ENCODE assay signal across 10 cellular contexts in the genomic region with DNA sequence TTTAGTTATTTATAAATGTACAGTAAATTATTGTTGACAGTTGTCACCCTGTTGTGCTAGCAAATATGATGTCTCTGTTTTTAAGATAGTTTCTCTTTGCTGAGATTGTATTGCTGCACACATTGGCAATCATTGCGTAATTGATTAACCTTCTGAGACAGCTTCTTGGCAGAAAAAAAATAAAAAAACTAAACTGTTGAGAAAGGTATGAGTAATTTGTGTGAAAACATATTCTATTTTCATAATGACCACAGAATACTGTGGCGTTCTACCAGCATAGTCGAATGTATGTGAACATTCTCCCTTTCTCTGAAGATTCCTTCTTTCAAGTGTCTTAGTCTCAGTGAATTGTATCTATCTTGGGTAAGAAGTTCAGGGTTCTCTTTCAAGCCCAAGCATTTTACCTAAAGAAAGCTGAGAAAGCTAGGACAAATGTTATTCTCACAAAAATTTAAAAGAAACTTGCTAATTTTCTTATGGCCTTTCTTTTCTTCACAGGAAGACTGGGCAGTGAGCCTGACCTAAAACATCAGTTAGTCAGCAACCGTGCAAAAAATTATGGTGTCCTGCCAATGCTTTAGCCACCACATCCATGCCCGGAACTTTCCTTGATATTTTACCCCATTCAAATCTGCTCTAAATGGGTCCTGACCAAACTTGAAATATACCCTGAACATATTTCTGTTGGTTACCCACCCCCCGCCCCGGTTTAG.
DNase-seq lines count a peak whose midpoint lies in the region; ATAC-seq and TF ChIP-seq lines count a peak whose summit lies in the region.
"Had no signal": no experiment of that assay in that cellular context is flagged by ENCODE, and none has a peak within 500 bp of the region (broad histone marks: within the 10 kb centered on the region; RNA-seq: fewer than 3 reads in every experiment).

No MANE protein-coding gene starts in this region.

- TF ChIP-seq CTCF in fibroblast of lung (conservative IDR thresholded peaks at IDR 0.05 in 1 of 2, IDR thresholded peaks at IDR 0.05 in 1 of 2; ENCODE audit: low read depth in 1 of 2, low read length in 2 of 2) (no peak), transverse colon (IDR thresholded peaks at IDR 0.05) (no peak), GM23338 (conservative IDR thresholded peaks at IDR 0.05; ENCODE audit: low read depth in 2 of 2) (no peak)

- H2AFZ ChIP-seq in fibroblast of lung (ENCODE audit: low read length) (no peak overlapping the region), GM23338 (no peak overlapping the region)

- H3F3A ChIP-seq in GM23338 (replicated peaks; ENCODE audit: low read depth) = no peaks in the 10 kb centered on the region

- H3K27ac ChIP-seq in fibroblast of lung (ENCODE audit: insufficient read depth, low read length) = peak overlapping the region; percentile 59
- peak overlapping the region in 3 of 4 donors; percentile 3 to 50 (median 19) for H3K27ac ChIP-seq in transverse colon
- no peak overlapping the region for H3K27ac ChIP-seq in GM23338 (ENCODE audit: low read depth)

- intact Hi-C loops in transverse colon (cut with DNase I; ENCODE audit: low total_unique reads) = no loop called here

- no peak overlapping the region for H3K9ac ChIP-seq in fibroblast of lung (ENCODE audit: insufficient read depth, low read length)

- no peaks in the 10 kb centered on the region for H3K9me2 ChIP-seq in GM23338 (ENCODE audit: insufficient read depth)

- peaks cover 18% of the 10 kb centered on the region for H3K4me1 Mint-ChIP-seq in activated naive CD4-positive, alpha-beta T cell treated with anti-CD3 and anti-CD28 coated beads, Interleukin-2, amount 10 ng/mL, durations not matched to agents 7 days and 5 days
- no peaks in the 10 kb centered on the region; the same call in 2 of the 3 replicates for H3K4me1 Mint-ChIP-seq in GM23338

- H3K4me3 ChIP-seq in fibroblast of lung (replicated peaks in 1 of 4; ENCODE audit: control extremely low read depth in 1 of 4, insufficient read depth in 1 of 4, low read depth in 3 of 4, low read length in 4 of 4) (peak overlapping the region in 3 of 4 experiments; percentile 3 to 31 (median 20)), transverse colon (no peak overlapping the region), GM23338 (no peak overlapping the region)

- H4K20me1 ChIP-seq in fibroblast of lung (ENCODE audit: control insufficient read depth, extremely low read depth, insufficient read depth, low read length) (no peaks in the 10 kb centered on the region), GM23338 (replicated peaks; ENCODE audit: insufficient read depth) (no peaks in the 10 kb centered on the region)

- no peaks in the 10 kb centered on the region for H3K36me3 Mint-ChIP-seq in activated naive CD4-positive, alpha-beta T cell treated with anti-CD3 and anti-CD28 coated beads, Interleukin-2, amount 10 ng/mL, durations not matched to agents 7 days and 5 days
- H3K36me3 Mint-ChIP-seq in GM23338 (ENCODE audit: low read depth) = no peaks in the 10 kb centered on the region

- DNase-seq in activated naive CD4-positive, alpha-beta T cell treated with anti-CD3 and anti-CD28 coated beads, Interleukin-2, amount 10 ng/mL, durations not matched to agents 7 days and 5 days = no peak
- DNase-seq in activated naive CD4-positive, alpha-beta T cell treated with Interleukin-2 at 50 U/mL for 16 hours = no peak
- DNase-seq in NCI-H460 (ENCODE audit: extremely low read depth, low read depth) (peak; percentile 16), fibroblast of lung (ENCODE audit: low read depth in 2 of 2) (peak; percentile 91 to 93), transverse colon (no peak), GM23338 (ENCODE audit: low spot score) (no peak), cerebellar nuclear complex (lab: John Stamatoyannopoulos, UW) (no peak), NCI-H2107 treated with DMSO at 0.1 percent for 48 hours (lab: John Stamatoyannopoulos, UW; ENCODE audit: unreplicated experiment) (no peak)
- DNase-seq: foreskin melanocyte, T1000 had no signal

- no peak for TF ChIP-seq POLR2A in transverse colon (IDR thresholded peaks at IDR 0.05)

- peak overlapping the region; percentile 54 for H3K4me2 ChIP-seq in fibroblast of lung (ENCODE audit: extremely low read depth, insufficient read depth, low read length)
- H3K4me2 ChIP-seq in GM23338 = no peak overlapping the region

- H3K27me3 Mint-ChIP-seq in activated naive CD4-positive, alpha-beta T cell treated with anti-CD3 and anti-CD28 coated beads, Interleukin-2, amount 10 ng/mL, durations not matched to agents 7 days and 5 days = no peaks in the 10 kb centered on the region
- H3K27me3 Mint-ChIP-seq in GM23338 (ENCODE audit: insufficient read depth, low read depth, poor library complexity) = peaks cover 2% of the 10 kb centered on the region

- H3K79me2 ChIP-seq in fibroblast of lung (ENCODE audit: control insufficient read depth, insufficient read depth, low read length) (peaks cover 24% of the 10 kb centered on the region), GM23338 (replicated peaks; ENCODE audit: insufficient read depth) (no peaks in the 10 kb centered on the region)

- H3K4me3 Mint-ChIP-seq in activated naive CD4-positive, alpha-beta T cell treated with anti-CD3 and anti-CD28 coated beads, Interleukin-2, amount 10 ng/mL, durations not matched to agents 7 days and 5 days = no peak overlapping the region
- no peak overlapping the region for H3K4me3 Mint-ChIP-seq in GM23338

- 57 to 77% methylated on average over 3 to 7 of the region's 7 CpGs for WGBS in transverse colon (ENCODE audit: low coverage in 1 of 2), 2 donors

- ATAC-seq in GM23338 = no peak

- H3K36me3 ChIP-seq in fibroblast of lung (ENCODE audit: control insufficient read depth, insufficient read depth, low read length) (no peaks in the 10 kb centered on the region), transverse colon (no peaks in the 10 kb centered on the region), GM23338 (ENCODE audit: insufficient read depth) (no peaks in the 10 kb centered on the region)

- H3K4me1 ChIP-seq in fibroblast of lung (ENCODE audit: control insufficient read depth, extremely low read depth, insufficient read depth, low read length) = peaks cover 17% of the 10 kb centered on the region
- H3K4me1 ChIP-seq in transverse colon = peaks cover 0 to 8% (median 0%) of the 10 kb centered on the region in 4 donors
- H3K4me1 ChIP-seq in GM23338 (ENCODE audit: insufficient read depth) = no peaks in the 10 kb centered on the region

- H3K9me3 Mint-ChIP-seq in activated naive CD4-positive, alpha-beta T cell treated with anti-CD3 and anti-CD28 coated beads, Interleukin-2, amount 10 ng/mL, durations not matched to agents 7 days and 5 days = no peaks in the 10 kb centered on the region
- H3K9me3 Mint-ChIP-seq in GM23338 = no peaks in the 10 kb centered on the region

- H3K27ac Mint-ChIP-seq in activated naive CD4-positive, alpha-beta T cell treated with anti-CD3 and anti-CD28 coated beads, Interleukin-2, amount 10 ng/mL, durations not matched to agents 7 days and 5 days = peak overlapping the region; percentile 56
- H3K27ac Mint-ChIP-seq in GM23338 = no peak overlapping the region; the same call in 1 of the 2 replicates

- H3K27me3 ChIP-seq in fibroblast of lung (ENCODE audit: control insufficient read depth, insufficient read depth, low read length) = no peaks in the 10 kb centered on the region
- no peaks in the 10 kb centered on the region for H3K27me3 ChIP-seq in transverse colon
- H3K27me3 ChIP-seq in GM23338 (ENCODE audit: insufficient read depth) = no peaks in the 10 kb centered on the region

- CTCF ChIA-PET in activated naive CD4-positive, alpha-beta T cell treated with anti-CD3 and anti-CD28 coated beads, Interleukin-2, amount 10 ng/mL, durations not matched to agents 7 days and 5 days (lab: Charles Lee) = interaction anchor here (0.5 to 1.0 kb wide), 3 partner anchors 52 to 321 kb away, joined by 3 to 4 read pairs (median 3); no protein-coding TSS in a partner anchor

- no peak for TF ChIP-seq EP300 in transverse colon (IDR thresholded peaks at IDR 0.05; ENCODE audit: low read depth)

- no peaks in the 10 kb centered on the region for H3K9me3 ChIP-seq in fibroblast of lung (ENCODE audit: control insufficient read depth, insufficient read depth, low read depth, low read length)
- no peaks in the 10 kb centered on the region for H3K9me3 ChIP-seq in transverse colon

- in situ Hi-C loops in transverse colon (cut with MboI; ENCODE audit: low pct_ligation_motif_present in 1 of 4, low pct_unique_long_range_greater_than_20kb in 1 of 4, low sequenced_read_pairs in 3 of 4) = no loop called here

TF ChIP-seq in GM23338, 12 proteins besides CTCF, POLR2A, EP300 and RAD21 (continues in another document):
- TF ChIP-seq, protein P1, sequence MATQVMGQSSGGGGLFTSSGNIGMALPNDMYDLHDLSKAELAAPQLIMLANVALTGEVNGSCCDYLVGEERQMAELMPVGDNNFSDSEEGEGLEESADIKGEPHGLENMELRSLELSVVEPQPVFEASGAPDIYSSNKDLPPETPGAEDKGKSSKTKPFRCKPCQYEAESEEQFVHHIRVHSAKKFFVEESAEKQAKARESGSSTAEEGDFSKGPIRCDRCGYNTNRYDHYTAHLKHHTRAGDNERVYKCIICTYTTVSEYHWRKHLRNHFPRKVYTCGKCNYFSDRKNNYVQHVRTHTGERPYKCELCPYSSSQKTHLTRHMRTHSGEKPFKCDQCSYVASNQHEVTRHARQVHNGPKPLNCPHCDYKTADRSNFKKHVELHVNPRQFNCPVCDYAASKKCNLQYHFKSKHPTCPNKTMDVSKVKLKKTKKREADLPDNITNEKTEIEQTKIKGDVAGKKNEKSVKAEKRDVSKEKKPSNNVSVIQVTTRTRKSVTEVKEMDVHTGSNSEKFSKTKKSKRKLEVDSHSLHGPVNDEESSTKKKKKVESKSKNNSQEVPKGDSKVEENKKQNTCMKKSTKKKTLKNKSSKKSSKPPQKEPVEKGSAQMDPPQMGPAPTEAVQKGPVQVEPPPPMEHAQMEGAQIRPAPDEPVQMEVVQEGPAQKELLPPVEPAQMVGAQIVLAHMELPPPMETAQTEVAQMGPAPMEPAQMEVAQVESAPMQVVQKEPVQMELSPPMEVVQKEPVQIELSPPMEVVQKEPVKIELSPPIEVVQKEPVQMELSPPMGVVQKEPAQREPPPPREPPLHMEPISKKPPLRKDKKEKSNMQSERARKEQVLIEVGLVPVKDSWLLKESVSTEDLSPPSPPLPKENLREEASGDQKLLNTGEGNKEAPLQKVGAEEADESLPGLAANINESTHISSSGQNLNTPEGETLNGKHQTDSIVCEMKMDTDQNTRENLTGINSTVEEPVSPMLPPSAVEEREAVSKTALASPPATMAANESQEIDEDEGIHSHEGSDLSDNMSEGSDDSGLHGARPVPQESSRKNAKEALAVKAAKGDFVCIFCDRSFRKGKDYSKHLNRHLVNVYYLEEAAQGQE (IDR thresholded peaks at IDR 0.05; ENCODE audit: unreplicated experiment) = no peak
- TF ChIP-seq EZH2phosphoT487 (IDR thresholded peaks at IDR 0.05; ENCODE audit: unreplicated experiment) (no peak), JUNB (IDR thresholded peaks at IDR 0.05; ENCODE audit: unreplicated experiment) (no peak)

Comparison
In these comparisons a context has a peak if more than half of its experiments do, and no peak if none do; other contexts are left out.
1. DNase-seq: peak in NCI-H460 (single experiment) and fibroblast of lung (2 of 2); none in activated naive CD4-positive, alpha-beta T cell treated with anti-CD3 and anti-CD28 coated beads, Interleukin-2, amount 10 ng/mL, durations not matched to agents 7 days and 5 days (single experiment), activated naive CD4-positive, alpha-beta T cell treated with Interleukin-2 at 50 U/mL for 16 hours (single experiment), transverse colon (single experiment), GM23338 (single experiment), cerebellar nuclear complex (0 of 2) and NCI-H2107 treated with DMSO at 0.1 percent for 48 hours (single experiment).
2. H3K4me3 ChIP-seq: peak in fibroblast of lung (3 of 4); none in transverse colon (0 of 4) and GM23338 (single experiment).